12 cellular contexts compared by ENCODE assay signal in genomic region chr20:60249436-60249835, GRCh38.
DNase-seq lines count a peak whose midpoint lies in the region; ATAC-seq, FAIRE-seq and TF ChIP-seq lines count a peak whose summit lies in the region.
"Had no signal": no experiment of that assay in that cellular context is flagged by ENCODE, and none has a peak within 500 bp of the region (broad histone marks: within the 10 kb centered on the region; RNA-seq: fewer than 3 reads in every experiment).

No MANE protein-coding gene starts in this region.

- H2BK15ac ChIP-seq in mesenchymal stem cell (ENCODE audit: low read depth, poor library complexity, severe bottlenecking): no peak overlapping the region

- in situ Hi-C loops in transverse colon (cut with MboI; ENCODE audit: low pct_ligation_motif_present in 1 of 4, low pct_unique_long_range_greater_than_20kb in 1 of 4, low sequenced_read_pairs in 3 of 4): no loop called here

- H3K23ac ChIP-seq in mesenchymal stem cell (ENCODE audit: low read length in 2 of 2): no peak overlapping the region

- H2BK120ac ChIP-seq in mesenchymal stem cell (ENCODE audit: low read depth, low read length): no peak overlapping the region

- peak; percentile 99 for FAIRE-seq in bronchial epithelial cell (lab: Jason Lieb, UNC)

- 49% methylated on average over 8 of the region's 8 CpGs for WGBS in mesenchymal stem cell
- 84 to 100% methylated on average over 1 to 8 of the region's 8 CpGs for WGBS in transverse colon (ENCODE audit: low coverage in 1 of 2), 2 donors

- H3K4me2 ChIP-seq in mesenchymal stem cell (ENCODE audit: low read length, poor library complexity, severe bottlenecking): no peak overlapping the region

- no peak overlapping the region for H2AK5ac ChIP-seq in mesenchymal stem cell (ENCODE audit: low read length, severe bottlenecking)

- ATAC-seq in GM18505 (IDR thresholded peaks at IDR 0.05; ENCODE audit: unreplicated experiment): no peak
- no peak for ATAC-seq in GM21825 (IDR thresholded peaks at IDR 0.05; ENCODE audit: unreplicated experiment)

- no peak overlapping the region for H3K14ac ChIP-seq in mesenchymal stem cell (ENCODE audit: low read length in 2 of 2)

- intact Hi-C loops in transverse colon (cut with DNase I; ENCODE audit: low total_unique reads) (no loop called here), head of caudate nucleus (cut with DNase I) (no loop called here)

- no peak overlapping the region for H3K9ac ChIP-seq in mesenchymal stem cell (ENCODE audit: low read length)

- no peak overlapping the region for H3K4me3 ChIP-seq in AG09309 (ENCODE audit: control insufficient read depth, low read depth, low read length)
- H3K4me3 ChIP-seq in bronchial epithelial cell (ENCODE audit: low read depth, low read length): no peak overlapping the region
- no peak overlapping the region for H3K4me3 ChIP-seq in mesenchymal stem cell (ENCODE audit: insufficient read depth in 1 of 2, low read depth in 1 of 2, low read length in 2 of 2)
- H3K4me3 ChIP-seq in transverse colon: no peak overlapping the region

- DNase-seq in AG09309 (ENCODE audit: low read depth): peak; percentile 84
- peak; percentile 96 for DNase-seq in bronchial epithelial cell (ENCODE audit: low read depth)
- DNase-seq in mesenchymal stem cell: peak; percentile 18
- no peak for DNase-seq in transverse colon
- no peak for DNase-seq in head of caudate nucleus
- DNase-seq: effector CD4-positive, alpha-beta T cell; NCI-H2227 treated with DMSO at 0.1 percent for 48 hours; occipital lobe; SIG-M5 had no signal

- no peak for TF ChIP-seq POLR2A in GM18505 (IDR thresholded peaks at IDR 0.05; ENCODE audit: borderline replicate concordance, extremely low read depth, insufficient read depth, insufficient read length)
- no peak for TF ChIP-seq POLR2A in transverse colon (IDR thresholded peaks at IDR 0.05)

- no peak for TF ChIP-seq EP300 in transverse colon (IDR thresholded peaks at IDR 0.05; ENCODE audit: low read depth)

- no peak overlapping the region for H2AFZ ChIP-seq in mesenchymal stem cell (ENCODE audit: low read depth, low read length)

- no peak overlapping the region for H4K8ac ChIP-seq in mesenchymal stem cell (ENCODE audit: low read length)

- no peak overlapping the region for H3K4ac ChIP-seq in mesenchymal stem cell (ENCODE audit: low read depth in 1 of 2, low read length in 2 of 2)

- H3K79me1 ChIP-seq in mesenchymal stem cell (replicated peaks; ENCODE audit: low read length, poor library complexity, severe bottlenecking): no peaks in the 10 kb centered on the region

- TF ChIP-seq CTCF in AG09309 (IDR thresholded peaks at IDR 0.05; ENCODE audit: control insufficient read depth, insufficient read depth, low read depth, low read length, missing control alignments) (no peak), bronchial epithelial cell (IDR thresholded peaks at IDR 0.05; ENCODE audit: insufficient read depth, low read length, severe bottlenecking) (no peak), transverse colon (IDR thresholded peaks at IDR 0.05) (no peak)

- no peaks in the 10 kb centered on the region for H3K4me1 ChIP-seq in mesenchymal stem cell (ENCODE audit: control insufficient read depth, insufficient read depth, low read depth, low read length)
- H3K4me1 ChIP-seq in transverse colon: no peaks in the 10 kb centered on the region

- no peak overlapping the region for H2BK12ac ChIP-seq in mesenchymal stem cell (ENCODE audit: low read length in 2 of 2)

- H3K27me3 ChIP-seq in bronchial epithelial cell (ENCODE audit: control insufficient read depth, insufficient read depth, low read length) (peaks cover 4% of the 10 kb centered on the region), mesenchymal stem cell (ENCODE audit: control insufficient read depth in 1 of 2, insufficient read depth in 1 of 2, low read length in 2 of 2) (no peaks in the 10 kb centered on the region), transverse colon (no peaks in the 10 kb centered on the region)

- H3K18ac ChIP-seq in mesenchymal stem cell (ENCODE audit: low read depth in 1 of 2, low read length in 2 of 2): no peak overlapping the region

- H3K27ac ChIP-seq in KOPT-K1 (ENCODE audit: low read depth, low read length, poor library complexity, severe bottlenecking) (peak overlapping the region; percentile 60), mesenchymal stem cell (ENCODE audit: low read length, poor library complexity, severe bottlenecking) (no peak overlapping the region), transverse colon (no peak overlapping the region)

- no peaks in the 10 kb centered on the region for H3K9me3 ChIP-seq in KOPT-K1 (ENCODE audit: insufficient read depth, low read length, poor library complexity, severe bottlenecking)
- H3K9me3 ChIP-seq in mesenchymal stem cell (ENCODE audit: control insufficient read depth, low read length): no peaks in the 10 kb centered on the region
- no peaks in the 10 kb centered on the region for H3K9me3 ChIP-seq in transverse colon

- no peak overlapping the region for H4K91ac ChIP-seq in mesenchymal stem cell (ENCODE audit: low read length)

- peaks cover 50% of the 10 kb centered on the region for H3K36me3 ChIP-seq in KOPT-K1 (ENCODE audit: insufficient read depth, low read length)
- H3K36me3 ChIP-seq in bronchial epithelial cell (ENCODE audit: control insufficient read depth, insufficient read depth, low read length): no peaks in the 10 kb centered on the region
- no peaks in the 10 kb centered on the region for H3K36me3 ChIP-seq in mesenchymal stem cell (ENCODE audit: control insufficient read depth in 1 of 2, insufficient read depth in 2 of 2, low read depth in 1 of 2, low read length in 2 of 2)
- no peaks in the 10 kb centered on the region for H3K36me3 ChIP-seq in transverse colon

- H2BK5ac ChIP-seq in mesenchymal stem cell (ENCODE audit: low read depth, low read length, poor library complexity, severe bottlenecking): no peak overlapping the region

Comparison
In these comparisons a context has a peak if more than half of its experiments do, and no peak if none do; other contexts are left out.
1. DNase-seq: peak in AG09309 (single experiment), bronchial epithelial cell (single experiment) and mesenchymal stem cell (single experiment); none in transverse colon (single experiment) and head of caudate nucleus (0 of 42).